9 cellular contexts compared by ENCODE assay signal in the genomic region with DNA sequence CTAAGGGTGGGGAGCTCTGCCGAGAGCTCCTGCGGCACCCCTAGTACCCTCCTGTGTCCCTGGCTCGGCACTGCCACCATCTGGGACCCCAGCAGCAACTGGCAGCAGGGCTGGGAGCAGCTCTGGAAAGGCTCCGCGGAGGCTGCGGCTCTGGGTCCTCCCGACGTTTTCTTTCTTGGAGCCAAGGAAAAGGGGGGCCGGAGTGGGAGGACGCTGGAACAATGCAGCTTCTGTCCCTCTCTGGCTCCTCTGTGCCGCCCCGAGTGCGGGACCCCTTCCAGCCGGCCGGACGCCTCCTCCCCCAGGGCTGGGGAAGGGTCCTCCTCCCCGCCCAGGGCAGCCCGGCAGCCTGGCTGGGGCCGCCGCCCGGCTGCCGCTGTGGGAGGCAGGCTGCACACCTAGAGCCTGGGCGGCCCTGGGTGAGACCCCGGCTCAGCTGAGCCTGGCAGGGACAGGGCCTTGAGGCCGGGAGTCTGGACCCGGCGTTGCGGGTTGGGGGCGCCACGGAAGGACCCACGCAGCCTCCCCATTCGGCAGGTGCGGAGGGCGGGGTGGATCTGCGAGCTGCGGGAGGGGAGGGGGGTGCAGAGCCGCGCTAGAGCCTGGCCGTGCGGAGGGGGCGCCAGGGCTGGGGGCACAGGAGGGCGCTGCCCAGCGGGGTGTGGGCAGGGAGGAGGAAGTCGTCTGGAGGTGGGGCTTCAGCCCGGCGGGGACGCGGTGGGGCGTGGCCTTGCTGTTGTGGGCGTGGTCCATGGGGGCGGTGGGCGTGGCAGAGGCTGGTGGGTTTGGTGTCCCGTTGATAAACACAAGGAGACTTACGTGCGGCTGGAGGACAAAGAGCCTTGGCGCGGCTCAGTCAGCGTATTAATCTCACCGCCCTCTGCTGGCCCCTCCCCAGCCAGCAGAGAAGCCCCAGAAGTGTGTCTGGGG. TPM values are rescaled to one million over a fixed set of nuclear protein-coding genes. Genes with fewer than 3 reads are reported as not detected.
DNase-seq lines count a peak whose midpoint lies in the region; ATAC-seq and TF ChIP-seq lines count a peak whose summit lies in the region.
"Had no signal": no experiment of that assay in that cellular context is flagged by ENCODE, and none has a peak within 500 bp of the region (broad histone marks: within the 10 kb centered on the region; RNA-seq: fewer than 3 reads in every experiment).

No MANE protein-coding gene starts in this region.

- H3K36me3 ChIP-seq in A673 (ENCODE audit: insufficient read depth, low read length, poor library complexity, severe bottlenecking) (no peaks in the 10 kb centered on the region), lower lobe of right lung (peaks cover 17% of the 10 kb centered on the region)

- CTCF ChIA-PET in A673 (lab: Charles Lee), result no interaction called here

- H3K4me3 ChIP-seq in A673 (ENCODE audit: low read depth, low read length, poor library complexity, severe bottlenecking), result peak overlapping the region; percentile 36
- peak overlapping the region; percentile 49 for H3K4me3 ChIP-seq in lower lobe of right lung

- intact Hi-C loops in A673 (cut with micrococcal nuclease; ENCODE audit: unreplicated experiment) (no loop called here), lower lobe of right lung (cut with DNase I) (no loop called here)

- DNase-seq in A673 (ENCODE audit: low spot score) (peak; percentile 90), HT-29 (ENCODE audit: low spot score) (peak; percentile 65), ecto neural progenitor cell (ENCODE audit: low spot score) (peak; percentile 97), lower lobe of right lung (peak; percentile 89), SHP77 treated with DMSO at 0.1 percent for 48 hours (lab: John Stamatoyannopoulos, UW) (no peak)
- peak; percentile 51 for DNase-seq in activated CD4-positive, alpha-beta T cell treated with anti-CD3 and anti-CD28 coated beads, Interleukin-2, amount 50 U/mL, for 1 hour
- DNase-seq in stimulated activated CD4-positive, alpha-beta T cell treated with anti-CD3 and anti-CD28 coated beads, Interleukin-4, amount 100 ng/mL, for 48 hours (ENCODE audit: low read depth in 2 of 2), result peak; percentile 43 to 73

- no TSS peak for BruUV-seq in A673 (replicated peaks; lab: Mats Ljungman, UMichigan)

- ATAC-seq in lower lobe of right lung (peak; percentile 80), GM19324 (IDR thresholded peaks at IDR 0.05; ENCODE audit: low FRiP score, unreplicated experiment) (no peak)

- H3K27ac ChIP-seq in A673 (ENCODE audit: low read depth, low read length, poor library complexity, severe bottlenecking), result peak overlapping the region; percentile 82
- peak overlapping the region; percentile 72 for H3K27ac ChIP-seq in lower lobe of right lung

- H3K9me3 ChIP-seq in A673 (ENCODE audit: low read depth, low read length, poor library complexity, severe bottlenecking) (no peaks in the 10 kb centered on the region), lower lobe of right lung (no peaks in the 10 kb centered on the region)

- H3K4me1 ChIP-seq in A673 (ENCODE audit: insufficient read depth, low read length, poor library complexity, severe bottlenecking) (peaks cover 12% of the 10 kb centered on the region), lower lobe of right lung (peaks cover 49% of the 10 kb centered on the region)

- TF ChIP-seq CTCF in A673 (conservative IDR thresholded peaks at IDR 0.05; ENCODE audit: low read depth, low read length) (no peak), lower lobe of right lung (IDR thresholded peaks at IDR 0.05) (no peak)

- H3K27me3 ChIP-seq in A673 (replicated peaks; ENCODE audit: insufficient read depth, low read depth, low read length, poor library complexity) (no peaks in the 10 kb centered on the region), lower lobe of right lung (ENCODE audit: low read depth) (no peaks in the 10 kb centered on the region)

- POLR2A ChIA-PET in A673 (lab: Charles Lee; ENCODE audit: low non-redundant PET), result no interaction called here

RNA-seq across cellular contexts. Expression of a gene that starts 15.1 kb away (rescaled TPM):
- total RNA-seq in A673 (2021) (36.4 and 48.5 TPM in 2 replicates), lower lobe of right lung (19.2 TPM)
- 1.4 TPM in 2 replicates for total RNA-seq in HT-29 (2014; rRNA removed; shearing (Covaris generic))

RNA-seq across cellular contexts. Expression of a gene that starts 21.1 kb away (rescaled TPM):
- total RNA-seq in A673 (2021), result 32.7 and 37.3 TPM in 2 replicates
- 78.9 and 82.3 TPM in 2 replicates for total RNA-seq in HT-29 (2014; rRNA removed; shearing (Covaris generic))
- 12.9 TPM for total RNA-seq in lower lobe of right lung

RNA-seq across cellular contexts. Expression of a gene that starts 31.0 kb away (rescaled TPM):
- 4.8 and 5.4 TPM in 2 replicates for total RNA-seq in A673 (2021)
- total RNA-seq in HT-29 (2014; rRNA removed; shearing (Covaris generic)), result 98.9 and 116 TPM in 2 replicates
- total RNA-seq in lower lobe of right lung, result 15.0 TPM

RNA-seq across cellular contexts. Expression of a gene that starts 38.6 kb away (rescaled TPM):
- total RNA-seq in A673 (2021) (not detected in 2 replicates), lower lobe of right lung (6.6 TPM)
- total RNA-seq in HT-29 (2014; rRNA removed; shearing (Covaris generic)), result 2.5 TPM in 2 replicates
- total RNA-seq: glomerular endothelial cell had no signal

RNA-seq across cellular contexts. Expression of a gene that starts 57.5 kb away (rescaled TPM):
- total RNA-seq in A673 (2021), result 22.9 and 24.8 TPM in 2 replicates
- total RNA-seq in HT-29 (2014; rRNA removed; shearing (Covaris generic)), result 19.0 and 21.0 TPM in 2 replicates
- total RNA-seq in lower lobe of right lung, result 7.4 TPM
